Comparison of ENCODE assay signal across 14 cellular contexts in the genomic region with DNA sequence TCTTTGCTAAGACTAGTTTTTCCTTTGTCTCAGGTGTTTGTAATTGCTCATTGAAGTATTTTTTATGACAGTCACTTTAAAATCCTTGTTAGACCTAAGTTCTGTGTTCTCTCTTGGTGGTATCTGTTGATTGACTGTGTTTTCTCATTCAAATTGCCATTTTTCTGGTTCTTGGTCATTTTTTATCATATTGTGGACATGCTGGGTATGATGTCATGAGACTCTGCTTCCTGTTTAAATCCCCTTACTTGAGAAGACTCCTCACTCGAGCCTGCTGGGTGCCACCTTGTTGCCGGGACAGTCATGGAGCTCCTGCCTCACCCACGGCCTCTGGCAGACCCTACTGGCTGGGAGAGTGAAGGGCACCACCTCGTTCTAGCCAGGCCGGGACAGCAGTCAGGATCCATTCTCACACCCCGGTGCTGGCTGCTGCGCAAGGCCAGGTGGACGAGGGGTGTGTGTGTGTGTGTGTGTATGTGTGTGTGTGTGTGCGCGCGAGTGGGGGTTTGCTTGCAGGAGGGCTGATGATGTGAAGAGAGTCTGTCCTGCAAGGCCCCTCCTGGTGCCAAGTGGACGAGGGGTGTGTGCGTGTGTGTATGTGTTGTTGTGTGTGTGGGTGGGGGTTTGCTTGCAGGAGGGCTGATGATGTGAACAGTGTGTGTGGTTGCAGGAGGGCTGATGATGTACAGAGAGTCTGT. TPM values are rescaled to one million over a fixed set of nuclear protein-coding genes. Genes with fewer than 3 reads are reported as not detected.
A peak's percentile ranks its signal among the peaks of the same experiment; 100 is the strongest.
DNase-seq lines count a peak whose midpoint lies in the region; ATAC-seq, FAIRE-seq and TF ChIP-seq lines count a peak whose summit lies in the region.
"Had no signal": no experiment of that assay in that cellular context is flagged by ENCODE, and none has a peak within 500 bp of the region (broad histone marks: within the 10 kb centered on the region; RNA-seq: fewer than 3 reads in every experiment).

No MANE protein-coding gene starts in this region.

- peaks cover 3 to 5% of the 10 kb centered on the region in 2 donors for H3K4me1 ChIP-seq in kidney (ENCODE audit: control insufficient read depth in 1 of 2, insufficient read depth in 1 of 2, low read depth in 1 of 2, low read length in 2 of 2)
- H3K4me1 ChIP-seq in upper lobe of right lung: peaks cover 7% of the 10 kb centered on the region

- H3K9me3 Mint-ChIP-seq in activated T-cell treated with anti-CD3 and anti-CD28 coated beads, Interleukin-2, amount 50 U/mL, for 72 hours: peaks cover 3 to 4% of the 10 kb centered on the region in 2 donors
- H3K9me3 Mint-ChIP-seq: activated T-helper 1 cell treated with anti-CD3 and anti-CD28 coated beads, Interleukin-12 subunit alpha, Interleukin-12 subunit beta, Interleukin-2, Interleukin-4 antibody, amounts not matched to agents 30 ng/mL and 10 ng/mL and 1 ng/mL, durations not matched to agents 14 hours and 24 hours and 36 hours had no signal

- no peak for DNase-seq in activated T-cell treated with anti-CD3 and anti-CD28 coated beads, Interleukin-2, amount 50 U/mL, for 72 hours
- DNase-seq in activated T-cell treated with anti-CD3 and anti-CD28 coated beads, Interleukin-2, amount 50 U/mL, for 48 hours: no peak
- DNase-seq in kidney (peak; percentile 35), upper lobe of right lung (peak; percentile 56), NOMO-1 (lab: John Stamatoyannopoulos, UW; ENCODE audit: unreplicated experiment in 2 of 2) (no peak), GM12892 (ENCODE audit: insufficient read length) (no peak)
- DNase-seq: cerebellar nuclear complex, GF-D8, NCI-H2171, RPMI8226 had no signal

- no peaks in the 10 kb centered on the region for H3K27me3 Mint-ChIP-seq in activated T-cell treated with anti-CD3 and anti-CD28 coated beads, Interleukin-2, amount 50 U/mL, for 72 hours (ENCODE audit: low read depth)

- ATAC-seq in activated T-cell treated with anti-CD3 and anti-CD28 coated beads, Interleukin-2, amount 50 U/mL, for 72 hours (replicated peaks in 1 of 2): no peak
- ATAC-seq in upper lobe of right lung (no peak), HG02840 (IDR thresholded peaks at IDR 0.05; ENCODE audit: low FRiP score, unreplicated experiment) (no peak)

- intact Hi-C loops in kidney (cut with DNase I) (no loop called here), upper lobe of right lung (cut with DNase I) (no loop called here)

- H3K27ac ChIP-seq in VCaP (no peak overlapping the region; the same call in 1 of the 2 replicates), kidney (ENCODE audit: low read depth in 2 of 2, low read length in 2 of 2) (no peak overlapping the region), upper lobe of right lung (no peak overlapping the region)
- H3K27ac ChIP-seq: tibial artery had no signal

- peak overlapping the region in 1 of 2 donors; percentile 6 for H3K4me3 Mint-ChIP-seq in activated T-cell treated with anti-CD3 and anti-CD28 coated beads, Interleukin-2, amount 50 U/mL, for 72 hours
- H3K4me3 Mint-ChIP-seq: activated T-helper 1 cell treated with anti-CD3 and anti-CD28 coated beads, Interleukin-12 subunit alpha, Interleukin-12 subunit beta, Interleukin-2, Interleukin-4 antibody, amounts not matched to agents 30 ng/mL and 10 ng/mL and 1 ng/mL, durations not matched to agents 14 hours and 24 hours and 36 hours had no signal

- peak overlapping the region; percentile 66 for H3K27ac Mint-ChIP-seq in activated T-cell treated with anti-CD3 and anti-CD28 coated beads, Interleukin-2, amount 50 U/mL, for 72 hours
- H3K27ac Mint-ChIP-seq: activated T-helper 1 cell treated with anti-CD3 and anti-CD28 coated beads, Interleukin-12 subunit alpha, Interleukin-12 subunit beta, Interleukin-2, Interleukin-4 antibody, amounts not matched to agents 30 ng/mL and 10 ng/mL and 1 ng/mL, durations not matched to agents 14 hours and 24 hours and 36 hours had no signal

- no peak for FAIRE-seq in kidney (lab: Jason Lieb, UNC)
- no peak for FAIRE-seq in GM12892 (lab: Jason Lieb, UNC)

- H3K4me3 ChIP-seq in kidney (ENCODE audit: low read length in 2 of 2): no peak overlapping the region
- H3K4me3 ChIP-seq in upper lobe of right lung: no peak overlapping the region
- H3K4me3 ChIP-seq: tibial artery had no signal

- peaks cover 9 to 24% of the 10 kb centered on the region in 2 donors for H3K36me3 Mint-ChIP-seq in activated T-cell treated with anti-CD3 and anti-CD28 coated beads, Interleukin-2, amount 50 U/mL, for 72 hours (ENCODE audit: insufficient read depth in 2 of 2)

- H3K9me3 ChIP-seq in kidney (ENCODE audit: control insufficient read depth in 1 of 2, low read length in 2 of 2) (no peaks in the 10 kb centered on the region), upper lobe of right lung (no peaks in the 10 kb centered on the region)
- H3K9me3 ChIP-seq: tibial artery had no signal

- TF ChIP-seq POLR2A in GM12892 (IDR thresholded peaks at IDR 0.05; ENCODE audit: low read depth, low read length): no peak

- H3K9ac ChIP-seq in kidney (ENCODE audit: low read length in 2 of 2): no peak overlapping the region

- H3K36me3 ChIP-seq in kidney (ENCODE audit: control insufficient read depth in 1 of 2, insufficient read depth in 2 of 2, low read length in 2 of 2) (peaks cover 9% of the 10 kb centered on the region in 2 donors), upper lobe of right lung (peaks cover 18% of the 10 kb centered on the region)

- peak; percentile 30 for TF ChIP-seq CTCF in VCaP (conservative IDR thresholded peaks at IDR 0.05)
- no peak for TF ChIP-seq CTCF in kidney (IDR thresholded peaks at IDR 0.05; ENCODE audit: borderline replicate concordance, extremely low read depth, insufficient read depth)
- TF ChIP-seq CTCF in upper lobe of right lung (IDR thresholded peaks at IDR 0.05): no peak

- peaks cover 43% of the 10 kb centered on the region for H3K4me1 Mint-ChIP-seq in activated T-cell treated with anti-CD3 and anti-CD28 coated beads, Interleukin-2, amount 50 U/mL, for 72 hours (ENCODE audit: low read depth)

- H3K27me3 ChIP-seq in upper lobe of right lung: no peaks in the 10 kb centered on the region
- H3K27me3 ChIP-seq: tibial artery had no signal

RNA-seq across cellular contexts. Expression of a gene that starts 4.4 kb away (rescaled TPM):
- 10 to 100 TPM; 18.6 to 18.7 TPM for total RNA-seq in activated T-cell treated with anti-CD3 and anti-CD28 coated beads, Interleukin-2, amount 50 U/mL, for 72 hours
- total RNA-seq in kidney: 7.8 TPM
- polyA plus RNA-seq in kidney (ENCODE audit: insufficient read depth, low read depth, low replicate concordance): 1.1 TPM
- total RNA-seq in upper lobe of right lung: 13.2 TPM
- polyA plus RNA-seq in GM12892 (2012; ENCODE audit: missing spikeins): 7.8 TPM

Comparison
In these comparisons a context has a peak if more than half of its experiments do, and no peak if none do; other contexts are left out.
1. DNase-seq: peak in kidney (single experiment) and upper lobe of right lung (single experiment); none in activated T-cell treated with anti-CD3 and anti-CD28 coated beads, Interleukin-2, amount 50 U/mL, for 72 hours (0 of 2), activated T-cell treated with anti-CD3 and anti-CD28 coated beads, Interleukin-2, amount 50 U/mL, for 48 hours (0 of 2), NOMO-1 (0 of 2) and GM12892 (single experiment).